8 cellular contexts compared by ENCODE assay signal in genomic region chr2:191571163-191571769, GRCh38.
DNase-seq lines count a peak whose midpoint lies in the region; ATAC-seq and TF ChIP-seq lines count a peak whose summit lies in the region.

No MANE protein-coding gene starts in this region.

- no peak overlapping the region for H3K4me3 ChIP-seq in endodermal cell (ENCODE audit: low read length)
- no peak overlapping the region for H3K4me3 ChIP-seq in naive thymus-derived CD4-positive, alpha-beta T cell (ENCODE audit: low read length)

- H3K36me3 Mint-ChIP-seq in activated CD4-positive, alpha-beta T cell treated with anti-CD3 and anti-CD28 coated beads, Interleukin-2, amount 10 ng/mL, durations not matched to agents 7 days and 5 days (ENCODE audit: low read depth): no peaks in the 10 kb centered on the region
- no peaks in the 10 kb centered on the region for H3K36me3 Mint-ChIP-seq in endodermal cell (ENCODE audit: low read depth)
- no peaks in the 10 kb centered on the region for H3K36me3 Mint-ChIP-seq in naive thymus-derived CD4-positive, alpha-beta T cell

- peak; percentile 57 for ATAC-seq in HG02763 (IDR thresholded peaks at IDR 0.05; ENCODE audit: unreplicated experiment)
- peak; percentile 80 for ATAC-seq in naive thymus-derived CD4-positive, alpha-beta T cell
- no peak for ATAC-seq in HG03025 (IDR thresholded peaks at IDR 0.05; ENCODE audit: low FRiP score, unreplicated experiment)

- H3K36me3 ChIP-seq in endodermal cell (ENCODE audit: control insufficient read depth, insufficient read depth, low read length): no peaks in the 10 kb centered on the region
- H3K36me3 ChIP-seq in naive thymus-derived CD4-positive, alpha-beta T cell (ENCODE audit: control insufficient read depth in 2 of 3, insufficient read depth in 3 of 3, low read length in 3 of 3): no peaks in the 10 kb centered on the region

- in situ Hi-C loops in SK-MEL-5 (cut with HindIII; ENCODE audit: low pct_unique_long_range_greater_than_20kb, low sequenced_read_pairs): no loop called here

- no peaks in the 10 kb centered on the region for H3K9me3 Mint-ChIP-seq in activated CD4-positive, alpha-beta T cell treated with anti-CD3 and anti-CD28 coated beads, Interleukin-2, amount 10 ng/mL, durations not matched to agents 7 days and 5 days
- no peaks in the 10 kb centered on the region for H3K9me3 Mint-ChIP-seq in endodermal cell
- H3K9me3 Mint-ChIP-seq in naive thymus-derived CD4-positive, alpha-beta T cell: no peaks in the 10 kb centered on the region

- peak overlapping the region; percentile 39 for H3K4me3 Mint-ChIP-seq in activated CD4-positive, alpha-beta T cell treated with anti-CD3 and anti-CD28 coated beads, Interleukin-2, amount 10 ng/mL, durations not matched to agents 7 days and 5 days
- H3K4me3 Mint-ChIP-seq in endodermal cell: no peak overlapping the region
- H3K4me3 Mint-ChIP-seq in naive thymus-derived CD4-positive, alpha-beta T cell: peak overlapping the region; percentile 11 to 81 (median 58)

- no peak overlapping the region for H3K27ac ChIP-seq in endodermal cell (ENCODE audit: low read depth, low read length)
- H3K27ac ChIP-seq in naive thymus-derived CD4-positive, alpha-beta T cell (ENCODE audit: low read depth, low read length): no peak overlapping the region

- intact Hi-C loops in naive thymus-derived CD4-positive, alpha-beta T cell (cut with micrococcal nuclease): loop anchor here (1.0 kb wide), 6 partner anchors 46 to 169 kb away; partner anchors contain the start of gene NABP1 (in 1 of the 2)

- peaks cover 8% of the 10 kb centered on the region for H3K4me1 ChIP-seq in endodermal cell (ENCODE audit: control insufficient read depth, insufficient read depth, low read length)
- H3K4me1 ChIP-seq in naive thymus-derived CD4-positive, alpha-beta T cell (ENCODE audit: control insufficient read depth in 2 of 2, insufficient read depth in 2 of 2, low read length in 2 of 2): peaks cover 8 to 16% of the 10 kb centered on the region in 2 donors

- CTCF ChIA-PET in activated CD4-positive, alpha-beta T cell treated with anti-CD3 and anti-CD28 coated beads, Interleukin-2, amount 10 ng/mL, durations not matched to agents 7 days and 5 days (lab: Charles Lee): interaction anchor here (0.6 to 1.0 kb wide), 3 partner anchors 120 to 1247 kb away, joined by 3 to 4 read pairs (median 3); no protein-coding TSS in a partner anchor
- CTCF ChIA-PET in naive thymus-derived CD4-positive, alpha-beta T cell (lab: Charles Lee): interaction anchor here (0.6 to 1.9 kb wide), 6 partner anchors 45 to 591 kb away, joined by 3 to 6 read pairs (median 4); no protein-coding TSS in a partner anchor

- TF ChIP-seq CTCF in endodermal cell (conservative IDR thresholded peaks at IDR 0.05): peak; percentile 30

- H3K9ac ChIP-seq in endodermal cell (ENCODE audit: extremely low read depth, low read length, poor library complexity, severe bottlenecking): no peak overlapping the region

- 41 to 47% methylated on average over 3 to 4 of the region's 6 CpGs for WGBS in endodermal cell (ENCODE audit: insufficient coverage in 1 of 2, insufficient read length in 1 of 2), 2 experiments

- H3K27me3 Mint-ChIP-seq in activated CD4-positive, alpha-beta T cell treated with anti-CD3 and anti-CD28 coated beads, Interleukin-2, amount 10 ng/mL, durations not matched to agents 7 days and 5 days: peaks cover 25% of the 10 kb centered on the region
- peaks cover 3% of the 10 kb centered on the region for H3K27me3 Mint-ChIP-seq in endodermal cell (ENCODE audit: insufficient read depth)
- H3K27me3 Mint-ChIP-seq in naive thymus-derived CD4-positive, alpha-beta T cell: peaks cover 0 to 38% (median 0%) of the 10 kb centered on the region in 5 donors

- H3K27me3 ChIP-seq in endodermal cell (ENCODE audit: control insufficient read depth, insufficient read depth, low read length, poor library complexity, severe bottlenecking): peaks cover 32% of the 10 kb centered on the region
- H3K27me3 ChIP-seq in naive thymus-derived CD4-positive, alpha-beta T cell (ENCODE audit: control insufficient read depth in 2 of 2, insufficient read depth in 2 of 2, low read length in 2 of 2): no peaks in the 10 kb centered on the region

- peaks cover 37% of the 10 kb centered on the region for H3K4me1 Mint-ChIP-seq in activated CD4-positive, alpha-beta T cell treated with anti-CD3 and anti-CD28 coated beads, Interleukin-2, amount 10 ng/mL, durations not matched to agents 7 days and 5 days
- H3K4me1 Mint-ChIP-seq in endodermal cell: peaks cover 24% of the 10 kb centered on the region
- peaks cover 16 to 40% (median 19%) of the 10 kb centered on the region in 7 donors for H3K4me1 Mint-ChIP-seq in naive thymus-derived CD4-positive, alpha-beta T cell

- no peaks in the 10 kb centered on the region for H3K9me3 ChIP-seq in endodermal cell (ENCODE audit: control insufficient read depth, low read length)
- no peaks in the 10 kb centered on the region for H3K9me3 ChIP-seq in naive thymus-derived CD4-positive, alpha-beta T cell (ENCODE audit: control insufficient read depth in 2 of 3, low read length in 3 of 3)

- peak; percentile 57 for DNase-seq in activated CD4-positive, alpha-beta T cell treated with anti-CD3 and anti-CD28 coated beads, Interleukin-2, amount 10 ng/mL, durations not matched to agents 7 days and 5 days
- no peak for DNase-seq in activated CD4-positive, alpha-beta T cell treated with anti-CD3 and anti-CD28 coated beads, Interleukin-2, amount 50 U/mL, for 48 hours
- peak; percentile 70 for DNase-seq in SK-MEL-5 (ENCODE audit: low read depth, low spot score)
- no peak for DNase-seq in endodermal cell
- DNase-seq in naive thymus-derived CD4-positive, alpha-beta T cell: peak in 7 of 9 donors; percentile 46 to 69 (median 57)
- DNase-seq in occipital lobe (lab: John Stamatoyannopoulos, UW): no peak

- H3K27ac Mint-ChIP-seq in activated CD4-positive, alpha-beta T cell treated with anti-CD3 and anti-CD28 coated beads, Interleukin-2, amount 10 ng/mL, durations not matched to agents 7 days and 5 days: no peak overlapping the region
- no peak overlapping the region for H3K27ac Mint-ChIP-seq in endodermal cell
- peak overlapping the region in 7 of 9 donors; percentile 23 to 87 (median 64) for H3K27ac Mint-ChIP-seq in naive thymus-derived CD4-positive, alpha-beta T cell

- POLR2A ChIA-PET in activated CD4-positive, alpha-beta T cell treated with anti-CD3 and anti-CD28 coated beads, Interleukin-2, amount 10 ng/mL, durations not matched to agents 7 days and 5 days (lab: Charles Lee): no interaction called here
- POLR2A ChIA-PET in naive thymus-derived CD4-positive, alpha-beta T cell (lab: Charles Lee): interaction anchor here (1.9 to 2.2 kb wide), 2 partner anchors 107 to 120 kb away, joined by 8 to 12 read pairs; partner anchors contain the start of gene NABP1

Comparison
In these comparisons a context has a peak if more than half of its experiments do, and no peak if none do; other contexts are left out.
1. DNase-seq: peak in activated CD4-positive, alpha-beta T cell treated with anti-CD3 and anti-CD28 coated beads, Interleukin-2, amount 10 ng/mL, durations not matched to agents 7 days and 5 days (single experiment), SK-MEL-5 (single experiment) and naive thymus-derived CD4-positive, alpha-beta T cell (7 of 9); none in activated CD4-positive, alpha-beta T cell treated with anti-CD3 and anti-CD28 coated beads, Interleukin-2, amount 50 U/mL, for 48 hours (0 of 2), endodermal cell (single experiment) and occipital lobe (single experiment).
2. H3K27ac Mint-ChIP-seq: peak in naive thymus-derived CD4-positive, alpha-beta T cell (7 of 9); none in activated CD4-positive, alpha-beta T cell treated with anti-CD3 and anti-CD28 coated beads, Interleukin-2, amount 10 ng/mL, durations not matched to agents 7 days and 5 days (single experiment) and endodermal cell (single experiment).